Comparison of ENCODE assay signal across 14 cellular contexts in genomic region chr6:9408718-9409117, GRCh38.
"Had no signal": no experiment of that assay in that cellular context is flagged by ENCODE, and none has a peak within 500 bp of the region (broad histone marks: within the 10 kb centered on the region; RNA-seq: fewer than 3 reads in every experiment).

No MANE protein-coding gene starts in this region.

- H3K4me3 ChIP-seq: adrenal gland had no signal

- H3K27me3 ChIP-seq: adrenal gland, brain microvascular endothelial cell had no signal

- H3K27ac ChIP-seq: adrenal gland, brain microvascular endothelial cell, epithelial cell of prostate had no signal

- H3K36me3 ChIP-seq: adrenal gland, brain microvascular endothelial cell had no signal

- ATAC-seq: activated CD4-positive, CD25-positive, alpha-beta regulatory T cell treated with anti-CD3 and anti-CD28 coated beads, Interleukin-2, amount 50 U/mL, for 24 hours; left ventricle myocardium superior; natural killer cell; stimulated activated memory B cell treated with anti-CD40 and anti-IgM and Interleukin-4, amounts not matched to agents 10 μg/mL and 1 μg/mL and 100 μg/mL, for 72 hours had no signal

- H3K9me3 ChIP-seq: adrenal gland had no signal

- H3K4me1 ChIP-seq: adrenal gland had no signal

- DNase-seq: activated CD4-positive, alpha-beta T cell treated with anti-CD3 and anti-CD28 coated beads, Interleukin-2, amount 50 U/mL, for 4 hours; activated naive CD4-positive, alpha-beta T cell treated with anti-CD3 and anti-CD28 coated beads, Interleukin-2, amount 50 U/mL, for 16 hours; adrenal gland; brain microvascular endothelial cell; effector memory CD4-positive, alpha-beta T cell; kidney glomerular epithelial cell; left ventricle myocardium superior; mesenchymal stem cell; natural killer cell; nucleus accumbens; posterior cingulate gyrus had no signal
